Comparison of ENCODE assay signal across 12 cellular contexts in the genomic region with DNA sequence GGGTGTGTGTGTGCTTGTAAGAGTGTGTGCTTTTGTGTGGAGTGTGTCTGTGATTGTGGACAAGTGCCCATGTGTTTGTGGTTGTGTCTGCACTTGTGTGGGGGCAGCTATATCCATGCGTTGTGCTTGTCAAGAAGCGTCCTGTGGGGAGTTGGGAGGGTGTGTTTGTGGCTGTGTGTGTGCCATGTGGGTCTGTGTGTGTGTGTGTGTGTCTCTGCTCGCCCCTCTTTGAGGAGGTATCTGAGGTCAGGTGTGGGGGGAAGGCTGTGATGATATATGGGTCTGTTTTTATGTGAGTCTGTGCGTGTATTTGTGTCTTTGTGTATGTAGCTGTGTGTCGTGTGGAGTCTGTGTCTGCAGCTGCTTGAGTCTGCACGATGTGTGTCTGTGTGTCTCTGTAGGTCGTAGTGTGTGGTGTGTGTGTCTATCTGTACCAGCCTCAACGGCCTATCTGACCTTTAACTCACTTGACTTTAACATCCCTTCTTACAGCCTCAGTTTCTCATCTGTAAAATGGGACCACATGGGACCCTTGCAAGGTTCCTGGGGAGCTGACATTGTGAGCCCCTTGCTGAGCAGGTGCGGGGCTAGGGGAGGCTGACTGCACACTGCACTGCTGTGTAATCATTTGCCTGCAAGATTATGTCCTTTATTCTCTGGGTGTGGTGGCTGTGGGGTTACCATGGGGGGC. TPM values are rescaled to one million over a fixed set of nuclear protein-coding genes. Genes with fewer than 3 reads are reported as not detected.
DNase-seq lines count a peak whose midpoint lies in the region; ATAC-seq and TF ChIP-seq lines count a peak whose summit lies in the region.
"Had no signal": no experiment of that assay in that cellular context is flagged by ENCODE, and none has a peak within 500 bp of the region (broad histone marks: within the 10 kb centered on the region; RNA-seq: fewer than 3 reads in every experiment).

No MANE protein-coding gene starts in this region.

- no peak for DNase-seq in esophagus muscularis mucosa (ENCODE audit: extremely low spot score)
- no peak for DNase-seq in PC-3
- DNase-seq in AG20443 (ENCODE audit: low spot score): no peak
- DNase-seq in dedifferentiated amniotic fluid mesenchymal stem cell (ENCODE audit: extremely low spot score): no peak
- DNase-seq: NCI-H2171; SIG-M5; stimulated activated CD4-positive, alpha-beta T cell treated with anti-CD3 and anti-CD28 coated beads, Interleukin-15, amount 100 ng/mL, for 24 hours had no signal

- H3F3A ChIP-seq in PC-3 (ENCODE audit: low read length, unreplicated experiment): no peaks in the 10 kb centered on the region

- 0 out of 2 replicates have a peak overlapping the region, but pooled peaks have one; percentile 2 for H3K27ac ChIP-seq in BLaER1
- H3K27ac ChIP-seq in OCI-LY3 (ENCODE audit: low read length): no peak overlapping the region
- peak overlapping the region; percentile 96 to 100 (median 99) for H3K27ac ChIP-seq in esophagus muscularis mucosa (replicated peaks in 1 of 4)
- no peak overlapping the region for H3K27ac ChIP-seq in parathyroid adenoma
- H3K27ac ChIP-seq in PC-3 (ENCODE audit: low read length): no peak overlapping the region
- H3K27ac ChIP-seq: KMS-11 had no signal

- peaks cover 38% of the 10 kb centered on the region for H4K20me1 ChIP-seq in BLaER1
- 0 out of 2 replicates have a peak, but pooled peaks cover 7% of the 10 kb centered on the region for H4K20me1 ChIP-seq in OCI-LY3 (ENCODE audit: insufficient read depth, low read length)
- H4K20me1 ChIP-seq in PC-3 (ENCODE audit: low read length): no peaks in the 10 kb centered on the region

- no peak for TF ChIP-seq CTCF in OCI-LY3 (IDR thresholded peaks at IDR 0.05; ENCODE audit: low read depth, low read length)
- TF ChIP-seq CTCF in esophagus muscularis mucosa (IDR thresholded peaks at IDR 0.05): no peak
- no peak for TF ChIP-seq CTCF in parathyroid adenoma (IDR thresholded peaks at IDR 0.05)
- TF ChIP-seq CTCF in PC-3 (conservative IDR thresholded peaks at IDR 0.05; ENCODE audit: low read depth, low read length): no peak

- 48% methylated on average over 9 of the region's 9 CpGs for WGBS in esophagus muscularis mucosa

- H3K4me1 ChIP-seq in BLaER1: peaks cover 57% of the 10 kb centered on the region
- H3K4me1 ChIP-seq in OCI-LY3 (ENCODE audit: low read length): peaks cover 30% of the 10 kb centered on the region
- H3K4me1 ChIP-seq in esophagus muscularis mucosa: peaks cover 39 to 69% (median 66%) of the 10 kb centered on the region in 4 donors
- peaks cover 13% of the 10 kb centered on the region for H3K4me1 ChIP-seq in parathyroid adenoma
- peaks cover 9% of the 10 kb centered on the region for H3K4me1 ChIP-seq in PC-3 (ENCODE audit: insufficient read depth, low read length)

- H3K4me3 ChIP-seq in BLaER1 (no peak overlapping the region; the same call in 1 of the 2 replicates), OCI-LY3 (ENCODE audit: low read length) (no peak overlapping the region), esophagus muscularis mucosa (peak overlapping the region; percentile 97 to 100 (median 100)), parathyroid adenoma (ENCODE audit: low read depth, low read length) (no peak overlapping the region), PC-3 (ENCODE audit: low read length) (no peak overlapping the region)

- intact Hi-C loops in esophagus muscularis mucosa (cut with DNase I): loop anchor here (10.0 kb wide), 1 partner anchor 62 kb away; no protein-coding TSS in a partner anchor
- intact Hi-C loops in PC-3 (cut with micrococcal nuclease): no loop called here

- H3K36me3 ChIP-seq in BLaER1 (no peaks in the 10 kb centered on the region), OCI-LY3 (replicated peaks; ENCODE audit: low read depth, low read length) (no peaks in the 10 kb centered on the region), esophagus muscularis mucosa (no peaks in the 10 kb centered on the region), parathyroid adenoma (ENCODE audit: control insufficient read depth, insufficient read depth, low read length) (no peaks in the 10 kb centered on the region), PC-3 (ENCODE audit: low read depth, low read length) (no peaks in the 10 kb centered on the region)

- H2AFZ ChIP-seq in OCI-LY3 (ENCODE audit: low read depth, low read length) (no peak overlapping the region), parathyroid adenoma (no peak overlapping the region), PC-3 (ENCODE audit: low read length) (no peak overlapping the region)

- H3K9me3 ChIP-seq in BLaER1 (no peaks in the 10 kb centered on the region), OCI-LY3 (ENCODE audit: insufficient read depth, low read length) (no peaks in the 10 kb centered on the region), esophagus muscularis mucosa (no peaks in the 10 kb centered on the region), parathyroid adenoma (ENCODE audit: control insufficient read depth, low read length) (no peaks in the 10 kb centered on the region), PC-3 (ENCODE audit: low read length) (no peaks in the 10 kb centered on the region)

- no peak overlapping the region for H3K9ac ChIP-seq in BLaER1
- H3K9ac ChIP-seq in OCI-LY3 (ENCODE audit: low read length): no peak overlapping the region
- H3K9ac ChIP-seq in parathyroid adenoma: no peak overlapping the region
- no peak overlapping the region for H3K9ac ChIP-seq in PC-3 (ENCODE audit: low read length)
- H3K9ac ChIP-seq: KMS-11 had no signal

- BruUV-seq in PC-3 (replicated peaks; lab: Mats Ljungman, UMichigan): no TSS peak

- ATAC-seq in PC-3 (no peak), GM18498 (IDR thresholded peaks at IDR 0.05; ENCODE audit: unreplicated experiment) (no peak)

- TF ChIP-seq POLR2A in esophagus muscularis mucosa (IDR thresholded peaks at IDR 0.05; ENCODE audit: low read depth): no peak

- H3K79me2 ChIP-seq in OCI-LY3 (ENCODE audit: low read length) (peaks cover 59% of the 10 kb centered on the region), parathyroid adenoma (peaks cover 7% of the 10 kb centered on the region), PC-3 (ENCODE audit: low read length) (peaks cover 46% of the 10 kb centered on the region)

- H3K9me2 ChIP-seq in PC-3 (replicated peaks; ENCODE audit: low read length): no peaks in the 10 kb centered on the region

- POLR2A ChIA-PET in PC-3 (lab: Charles Lee; ENCODE audit: unreplicated experiment): no interaction called here

- CTCF ChIA-PET in PC-3 (lab: Charles Lee): interaction anchor here (0.5 kb wide), 1 partner anchor 17 kb away, joined by 6 read pairs; no protein-coding TSS in a partner anchor

- no peak for TF ChIP-seq EP300 in esophagus muscularis mucosa (IDR thresholded peaks at IDR 0.05)

- H3K4me2 ChIP-seq in BLaER1 (peak overlapping the region; percentile 85), OCI-LY3 (ENCODE audit: low read length) (0 out of 2 replicates have a peak overlapping the region, but pooled peaks have one; percentile 96), parathyroid adenoma (ENCODE audit: low read length) (peak overlapping the region; percentile 31), PC-3 (ENCODE audit: low read length) (no peak overlapping the region)
- H3K4me2 ChIP-seq: KMS-11 had no signal

- H3K27me3 ChIP-seq in BLaER1 (no peaks in the 10 kb centered on the region; the same call in 1 of the 2 replicates), OCI-LY3 (ENCODE audit: low read depth, low read length) (peaks cover 10% of the 10 kb centered on the region), esophagus muscularis mucosa (no peaks in the 10 kb centered on the region), parathyroid adenoma (ENCODE audit: control insufficient read depth, insufficient read depth, low read length) (no peaks in the 10 kb centered on the region), PC-3 (ENCODE audit: low read length) (no peaks in the 10 kb centered on the region)

RNA-seq across cellular contexts. Expression of a gene that starts 4.0 kb away (rescaled TPM):
- total RNA-seq in esophagus muscularis mucosa: 100 to 1,000 TPM; 165 to 297 (median 211) TPM
- total RNA-seq in PC-3 (2014; rRNA removed): 31.7 and 49.6 TPM in 2 replicates

Comparison
In these comparisons a context has a peak if more than half of its experiments do, and no peak if none do; other contexts are left out.
1. H3K27ac ChIP-seq: peak in BLaER1 (single experiment) and esophagus muscularis mucosa (4 of 4); none in OCI-LY3 (single experiment), parathyroid adenoma (single experiment) and PC-3 (single experiment).
2. H3K4me3 ChIP-seq: peak in esophagus muscularis mucosa (4 of 4); none in BLaER1 (single experiment), OCI-LY3 (single experiment), parathyroid adenoma (single experiment) and PC-3 (single experiment).